Comparison of ENCODE assay signal across 15 cellular contexts in genomic region chr13:109381546-109382180, GRCh38.
A peak's percentile ranks its signal among the peaks of the same experiment; 100 is the strongest.
DNase-seq lines count a peak whose midpoint lies in the region; ATAC-seq, FAIRE-seq and TF ChIP-seq lines count a peak whose summit lies in the region.
"Had no signal": no experiment of that assay in that cellular context is flagged by ENCODE, and none has a peak within 500 bp of the region (broad histone marks: within the 10 kb centered on the region; RNA-seq: fewer than 3 reads in every experiment).

No MANE protein-coding gene starts in this region.

- peak overlapping the region; percentile 2 for H3K4me3 Mint-ChIP-seq in astrocyte (ENCODE audit: unreplicated experiment)

- peaks cover 26% of the 10 kb centered on the region for H3K4me1 ChIP-seq in astrocyte (ENCODE audit: insufficient read depth, low read length)
- peaks cover 8% of the 10 kb centered on the region for H3K4me1 ChIP-seq in hepatocyte (ENCODE audit: insufficient read depth)

- H3K27ac ChIP-seq in astrocyte (ENCODE audit: low read depth, low read length) (peak overlapping the region; percentile 72), hepatocyte (peak overlapping the region; percentile 30)
- H3K27ac ChIP-seq: left lung had no signal

- 57% methylated on average over 5 of the region's 5 CpGs for WGBS in hepatocyte (ENCODE audit: low lambda C conversion rate, missing lambda C conversion rate)

- peak overlapping the region; percentile 99 for H3K27ac Mint-ChIP-seq in astrocyte (ENCODE audit: unreplicated experiment)
- H3K27ac Mint-ChIP-seq: activated naive CD4-positive, alpha-beta T cell treated with anti-CD3 and anti-CD28 coated beads, Interleukin-2, amount 50 U/mL, for 72 hours had no signal

- H3K9ac ChIP-seq in astrocyte (ENCODE audit: low read length): peak overlapping the region; percentile 53

- H3K4me3 ChIP-seq in astrocyte (ENCODE audit: insufficient read depth, low read depth, low read length): no peak overlapping the region
- H3K4me3 ChIP-seq in hepatocyte: no peak overlapping the region
- H3K4me3 ChIP-seq: left lung had no signal

- no peaks in the 10 kb centered on the region for H3K36me3 Mint-ChIP-seq in astrocyte (ENCODE audit: low read depth, unreplicated experiment)
- H3K36me3 Mint-ChIP-seq: activated naive CD4-positive, alpha-beta T cell treated with anti-CD3 and anti-CD28 coated beads, Interleukin-2, amount 50 U/mL, for 72 hours had no signal

- H3K9me3 Mint-ChIP-seq in astrocyte (ENCODE audit: unreplicated experiment): no peaks in the 10 kb centered on the region

- DNase-seq in H4 (ENCODE audit: low spot score) (peak; percentile 12), astrocyte (ENCODE audit: low read depth) (peak; percentile 88), hepatocyte (ENCODE audit: low spot score) (no peak), urothelium cell line (ENCODE audit: low spot score) (peak; percentile 20), OCI-M1 (lab: John Stamatoyannopoulos, UW) (no peak), inferior parietal cortex (ENCODE audit: extremely low spot score) (no peak)
- DNase-seq: activated CD8-positive, alpha-beta memory T cell treated with anti-CD3 and anti-CD28 coated beads, Interleukin-2, amount 50 U/mL, for 4 hours; COR-L47; left lung; NCI-H146; SIG-M5; small intestine; substantia nigra had no signal

- H3K9me2 ChIP-seq in hepatocyte (replicated peaks; ENCODE audit: insufficient read depth): no peaks in the 10 kb centered on the region

- H4K20me1 ChIP-seq in astrocyte (ENCODE audit: insufficient read depth, low read length): no peaks in the 10 kb centered on the region
- H4K20me1 ChIP-seq in hepatocyte (ENCODE audit: insufficient read depth, poor library complexity, severe bottlenecking): no peaks in the 10 kb centered on the region

- H3K27me3 ChIP-seq in astrocyte (ENCODE audit: insufficient read depth, low read length) (no peaks in the 10 kb centered on the region), hepatocyte (no peaks in the 10 kb centered on the region)
- H3K27me3 ChIP-seq: left lung had no signal

- no peaks in the 10 kb centered on the region for H3K27me3 Mint-ChIP-seq in astrocyte (ENCODE audit: low read depth, unreplicated experiment)

- FAIRE-seq in astrocyte (lab: Jason Lieb, UNC) (peak; percentile 95), urothelium cell line (lab: Jason Lieb, UNC) (no peak)
- FAIRE-seq: small intestine had no signal

- H3K9me3 ChIP-seq in astrocyte (ENCODE audit: insufficient read depth, low read depth, low read length) (no peaks in the 10 kb centered on the region), hepatocyte (ENCODE audit: low read depth) (no peaks in the 10 kb centered on the region)
- H3K9me3 ChIP-seq: left lung had no signal

- H2AFZ ChIP-seq in astrocyte (ENCODE audit: low read depth, low read length) (peak overlapping the region; percentile 35), hepatocyte (no peak overlapping the region)

- peak overlapping the region; percentile 64 for H3K4me2 ChIP-seq in astrocyte (ENCODE audit: low read length)
- no peak overlapping the region for H3K4me2 ChIP-seq in hepatocyte

- ATAC-seq in HG03139 (IDR thresholded peaks at IDR 0.05; ENCODE audit: unreplicated experiment): no peak
- ATAC-seq: activated naive CD4-positive, alpha-beta T cell treated with anti-CD3 and anti-CD28 coated beads, Interleukin-2, amount 50 U/mL, for 72 hours; left lung had no signal

- H3K79me2 ChIP-seq in astrocyte (ENCODE audit: insufficient read depth, low read length) (no peaks in the 10 kb centered on the region), hepatocyte (no peaks in the 10 kb centered on the region)

- H3K4me1 Mint-ChIP-seq in astrocyte (ENCODE audit: low read depth, unreplicated experiment): peaks cover 29% of the 10 kb centered on the region

- TF ChIP-seq CTCF in astrocyte (IDR thresholded peaks at IDR 0.05; ENCODE audit: insufficient read depth, low read depth, low read length) (no peak), hepatocyte (IDR thresholded peaks at IDR 0.05; ENCODE audit: poor library complexity) (no peak)

- H3K36me3 ChIP-seq in astrocyte (ENCODE audit: insufficient read depth, low read length) (no peaks in the 10 kb centered on the region), hepatocyte (replicated peaks; ENCODE audit: insufficient read depth, low read depth) (no peaks in the 10 kb centered on the region)
- H3K36me3 ChIP-seq: left lung had no signal

Comparison
In these comparisons a context has a peak if more than half of its experiments do, and no peak if none do; other contexts are left out.
1. DNase-seq: peak in H4 (single experiment), astrocyte (single experiment) and urothelium cell line (single experiment); none in hepatocyte (single experiment), OCI-M1 (single experiment) and inferior parietal cortex (single experiment).